In genomic region chr7:94325121-94325475, GRCh38 we compare ENCODE assay signal across 20 cellular contexts.
"Had no signal": no experiment of that assay in that cellular context is flagged by ENCODE, and none has a peak within 500 bp of the region (broad histone marks: within the 10 kb centered on the region; RNA-seq: fewer than 3 reads in every experiment).

No MANE protein-coding gene starts in this region.

- H3K27ac ChIP-seq: suprapubic skin had no signal

- ATAC-seq: activated naive CD4-positive, alpha-beta T cell treated with anti-CD3 and anti-CD28 coated beads, Interleukin-2, amount 50 U/mL, for 72 hours; activated T-cell treated with anti-CD3 and anti-CD28 coated beads, Interleukin-2, amount 50 U/mL, for 72 hours; natural killer cell; T-cell had no signal

- H3K4me1 ChIP-seq: suprapubic skin had no signal

- H3K9me3 ChIP-seq: suprapubic skin had no signal

- H3K27me3 ChIP-seq: suprapubic skin had no signal

- H3K4me3 ChIP-seq: skin epidermis, suprapubic skin had no signal

- DNase-seq: activated CD4-positive, alpha-beta T cell treated with anti-CD3 and anti-CD28 coated beads, Interleukin-2, amount 10 ng/mL, durations not matched to agents 7 days and 5 days; activated CD8-positive, alpha-beta memory T cell treated with anti-CD3 and anti-CD28 coated beads, Interleukin-2, amount 50 U/mL, for 48 hours; activated gamma-delta T cell; activated T-cell treated with anti-CD3 and anti-CD28 coated beads, Interleukin-2, amount 50 U/mL, for 72 hours; amniotic stem cell; central memory CD4-positive, alpha-beta T cell; cortex of kidney; effector memory CD4-positive, alpha-beta T cell; islet precursor cell; mammary epithelial cell; natural killer cell; stimulated activated CD4-positive, alpha-beta T cell treated with anti-CD3 and anti-CD28 coated beads, Interleukin-4, amount 100 ng/mL, for 4 hours; stimulated activated CD8-positive, alpha-beta memory T cell treated with anti-CD3 and anti-CD28 coated beads, Interleukin-4, amount 100 ng/mL, for 48 hours; stimulated activated naive CD4-positive, alpha-beta T cell treated with Interleukin-2 at 50 U/mL for 16 hours; T-cell; T-helper 9 cell; trophoblast cell had no signal

- H3K36me3 ChIP-seq: suprapubic skin had no signal
